21 cellular contexts compared by ENCODE assay signal in the genomic region with DNA sequence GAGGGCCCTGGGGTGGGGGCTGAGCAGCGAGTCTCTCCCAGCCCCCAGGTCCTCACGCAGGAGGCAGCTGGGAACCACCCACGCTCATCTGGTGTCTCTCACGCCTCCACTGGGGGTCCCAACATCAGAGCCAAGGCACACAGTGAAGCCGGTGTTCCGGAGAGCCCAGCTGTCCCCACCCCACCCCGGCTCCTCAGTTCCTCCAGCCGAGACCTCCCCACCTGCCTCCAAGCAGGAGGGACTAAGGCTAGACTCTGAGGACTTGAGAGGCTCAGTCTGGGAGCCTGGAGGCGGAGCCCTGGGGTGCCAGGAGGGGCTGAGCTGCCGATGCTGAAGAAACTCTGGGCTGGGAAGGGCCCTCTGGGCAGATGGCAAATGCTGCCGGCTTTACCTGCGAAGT. TPM values are rescaled to one million over a fixed set of nuclear protein-coding genes. Genes with fewer than 3 reads are reported as not detected.
"Had no signal": no experiment of that assay in that cellular context is flagged by ENCODE, and none has a peak within 500 bp of the region (broad histone marks: within the 10 kb centered on the region; RNA-seq: fewer than 3 reads in every experiment).

No MANE protein-coding gene starts in this region.

- FAIRE-seq: endothelial cell of umbilical vein, urothelium cell line had no signal

- H3K9me3 ChIP-seq: esophagus squamous epithelium, mucosa of descending colon, psoas muscle, tibial nerve had no signal

- H3K36me3 ChIP-seq: esophagus squamous epithelium, tibial nerve had no signal

- H3K4me3 ChIP-seq: esophagus squamous epithelium, mucosa of descending colon, psoas muscle, skin epidermis, tibial nerve had no signal

- DNase-seq: activated CD4-positive, alpha-beta T cell treated with anti-CD3 and anti-CD28 coated beads for 48 hours; activated CD4-positive, CD25-positive, alpha-beta regulatory T cell; activated CD8-positive, alpha-beta T cell treated with anti-CD3 and anti-CD28 coated beads for 36 hours; activated naive CD4-positive, alpha-beta T cell; activated naive CD8-positive, alpha-beta T cell treated with anti-CD3 and anti-CD28 coated beads for 36 hours; activated T-cell treated with anti-CD3 and anti-CD28 coated beads, Interleukin-2, amount 50 U/mL, for 1 hour; amniotic stem cell; effector CD8-positive, alpha-beta T cell; esophagus squamous epithelium; mesenchymal stem cell; mucosa of descending colon; naive B cell; psoas muscle had no signal

- H3K27ac ChIP-seq: esophagus squamous epithelium, psoas muscle, skin epidermis, tibial nerve had no signal

RNA-seq across cellular contexts. Expression of a gene that starts 1.6 kb away (rescaled TPM):
- total RNA-seq: chondrocyte, endothelial cell of umbilical vein, esophagus squamous epithelium, osteocyte, psoas muscle, right cardiac atrium, tibial nerve had no signal
- polyA plus RNA-seq: endothelial cell of umbilical vein had no signal

RNA-seq across cellular contexts. Expression of a gene that starts 14.0 kb away (rescaled TPM):
- total RNA-seq: activated CD8-positive, alpha-beta T cell treated with anti-CD3 and anti-CD28 coated beads for 36 hours; activated naive CD8-positive, alpha-beta T cell treated with anti-CD3 and anti-CD28 coated beads for 36 hours; activated T-helper 17 cell treated with anti-CD3 and anti-CD28 coated beads, Interleukin-2, amount 50 U/mL, for 72 hours had no signal
